7 cellular contexts compared by ENCODE assay signal in the genomic region with DNA sequence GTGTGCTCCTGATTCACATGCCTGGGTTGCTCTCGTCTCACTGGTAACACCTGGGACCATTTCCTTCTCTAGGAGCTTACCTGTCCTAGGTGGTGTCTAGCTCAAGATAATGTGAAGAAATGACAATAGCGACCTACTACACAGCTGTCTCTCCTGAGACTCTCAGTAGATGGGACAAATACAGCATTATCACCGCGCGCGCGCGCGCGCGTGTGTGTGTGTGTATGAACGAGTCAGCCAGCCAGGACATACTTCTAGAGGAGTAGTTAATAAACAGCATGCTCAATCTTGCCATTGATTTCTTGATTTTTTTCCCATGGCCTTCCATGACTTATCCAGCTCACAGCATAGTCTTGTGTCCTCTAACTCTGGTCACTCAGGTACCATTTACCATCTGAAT.
"Had no signal": no experiment of that assay in that cellular context is flagged by ENCODE, and none has a peak within 500 bp of the region (broad histone marks: within the 10 kb centered on the region; RNA-seq: fewer than 3 reads in every experiment).

No MANE protein-coding gene starts in this region.

- H3K27ac ChIP-seq: HL-60, KMS-11 had no signal

- H3K4me3 Mint-ChIP-seq: IgD-negative memory B cell had no signal

- H3K9ac ChIP-seq: KMS-11 had no signal

- H3K36me3 Mint-ChIP-seq: IgD-negative memory B cell had no signal

- DNase-seq: KBM-7, KG1 had no signal

- H3K4me3 ChIP-seq: K562 had no signal

- H3K9me3 Mint-ChIP-seq: IgD-negative memory B cell had no signal

- H3K4me2 ChIP-seq: KMS-11 had no signal

- ATAC-seq: HepG2, K562 had no signal
